ENCODE assay signal across 24 cellular contexts in genomic region chr2:135175177-135175576, GRCh38.
DNase-seq lines count a peak whose midpoint lies in the region; ATAC-seq, FAIRE-seq and TF ChIP-seq lines count a peak whose summit lies in the region.
"Had no signal": no experiment of that assay in that cellular context is flagged by ENCODE, and none has a peak within 500 bp of the region (broad histone marks: within the 10 kb centered on the region; RNA-seq: fewer than 3 reads in every experiment).

No MANE protein-coding gene starts in this region.

- peaks cover 0 to under 1% (median 0%) of the 10 kb centered on the region in 3 donors for H3K36me3 ChIP-seq in pancreas
- H3K36me3 ChIP-seq: neural progenitor cell had no signal

- TF ChIP-seq EP300 in Ishikawa (IDR thresholded peaks at IDR 0.05; ENCODE audit: borderline replicate concordance): no peak

- peak in 3 of 4 donors; percentile 65 to 67 (median 66) for ATAC-seq in pancreas
- no peak for ATAC-seq in activated T-cell treated with anti-CD3 and anti-CD28 coated beads, Interleukin-2, amount 50 U/mL, for 4 hours
- ATAC-seq: activated CD8-positive, alpha-beta T cell treated with anti-CD3 and anti-CD28 coated beads, Interleukin-2, amount 10 ng/mL, durations not matched to agents 7 days and 5 days; left colon had no signal

- H3K36me3 Mint-ChIP-seq in activated T-cell treated with anti-CD3 and anti-CD28 coated beads, Interleukin-2, amount 50 U/mL, for 4 hours (ENCODE audit: insufficient read depth): peaks cover 53% of the 10 kb centered on the region

- H3K9me3 Mint-ChIP-seq in activated T-cell treated with anti-CD3 and anti-CD28 coated beads, Interleukin-2, amount 50 U/mL, for 4 hours: peaks cover 8% of the 10 kb centered on the region

- H3K4me3 Mint-ChIP-seq in activated T-cell treated with anti-CD3 and anti-CD28 coated beads, Interleukin-2, amount 50 U/mL, for 4 hours: no peak overlapping the region
- H3K4me3 Mint-ChIP-seq: activated CD8-positive, alpha-beta T cell treated with anti-CD3 and anti-CD28 coated beads, Interleukin-2, amount 10 ng/mL, durations not matched to agents 7 days and 5 days; CD4-positive, CD25-positive, alpha-beta regulatory T cell; memory B cell; neural progenitor cell; stimulated activated naive CD8-positive, alpha-beta T cell treated with anti-CD3 and anti-CD28 coated beads, Interleukin-15, Interleukin-2, amounts not matched to agents 100 ng/mL and 50 ng/mL, for 24 hours had no signal

- no peaks in the 10 kb centered on the region for H3K27me3 ChIP-seq in pancreas
- H3K27me3 ChIP-seq: neural progenitor cell, sigmoid colon, thyroid gland had no signal

- 43 to 51% methylated on average over 3 of the region's 3 CpGs for WGBS in pancreas, 2 donors

- intact Hi-C loops in pancreas (cut with DNase I): no loop called here

- no peak for TF ChIP-seq RAD21 in Ishikawa (IDR thresholded peaks at IDR 0.05; ENCODE audit: low read depth)

- no peaks in the 10 kb centered on the region for H3K9me3 ChIP-seq in pancreas
- H3K9me3 ChIP-seq: sigmoid colon, thyroid gland had no signal

- peaks cover 0 to 5% (median 0%) of the 10 kb centered on the region in 3 donors for H3K4me1 ChIP-seq in pancreas
- H3K4me1 ChIP-seq: neural progenitor cell, sigmoid colon, thyroid gland had no signal

- peaks cover 2% of the 10 kb centered on the region for H3K4me1 Mint-ChIP-seq in activated T-cell treated with anti-CD3 and anti-CD28 coated beads, Interleukin-2, amount 50 U/mL, for 4 hours (ENCODE audit: low read depth)
- H3K4me1 Mint-ChIP-seq: neural progenitor cell had no signal

- no peak overlapping the region for H3K4me3 ChIP-seq in pancreas
- H3K4me3 ChIP-seq: neural progenitor cell, sigmoid colon, thyroid gland had no signal

- TF ChIP-seq CTCF in pancreas (IDR thresholded peaks at IDR 0.05): no peak

- no peaks in the 10 kb centered on the region for H3K27me3 Mint-ChIP-seq in activated T-cell treated with anti-CD3 and anti-CD28 coated beads, Interleukin-2, amount 50 U/mL, for 4 hours (ENCODE audit: low read depth)
- H3K27me3 Mint-ChIP-seq: CD4-positive, CD25-positive, alpha-beta regulatory T cell; memory B cell; stimulated activated naive CD8-positive, alpha-beta T cell treated with anti-CD3 and anti-CD28 coated beads, Interleukin-15, Interleukin-2, amounts not matched to agents 100 ng/mL and 50 ng/mL, for 24 hours had no signal

- H3K27ac ChIP-seq in pancreas: no peak overlapping the region
- H3K27ac ChIP-seq: KMS-11, neural progenitor cell, sigmoid colon, thyroid gland had no signal

- DNase-seq in NCI-H2081 treated with DMSO at 0.1 percent for 48 hours (lab: John Stamatoyannopoulos, UW) (peak; percentile 88), NCI-H510A treated with DMSO at 0.1 percent for 48 hours (lab: John Stamatoyannopoulos, UW) (peak; percentile 2), pancreas (peak in 4 of 6 donors; percentile 31 to 50 (median 42)), NCI-H1930 (lab: John Stamatoyannopoulos, UW) (no peak), A172 (ENCODE audit: low spot score) (no peak)
- DNase-seq in activated T-cell treated with anti-CD3 and anti-CD28 coated beads, Interleukin-2, amount 50 U/mL, for 4 hours: no peak
- DNase-seq: activated CD4-positive, CD25-positive, alpha-beta regulatory T cell treated with anti-CD3 and anti-CD28 coated beads, Interleukin-2, amount 50 U/mL, for 72 hours; activated CD8-positive, alpha-beta T cell treated with anti-CD3 and anti-CD28 coated beads, Interleukin-2, amount 10 ng/mL, durations not matched to agents 7 days and 5 days; activated gamma-delta T cell; CD4-positive, CD25-positive, alpha-beta regulatory T cell; DMS 273 treated with DMSO at 0.1 percent for 48 hours; effector memory CD4-positive, alpha-beta T cell; foreskin fibroblast; left colon; NCI-H2227 treated with DMSO at 0.1 percent for 48 hours; SHP77; sigmoid colon; thyroid gland had no signal

- no peak for FAIRE-seq in pancreas (lab: Jason Lieb, UNC)
- FAIRE-seq: G401.6 had no signal

TF ChIP-seq in Ishikawa, 13 proteins besides CTCF, POLR2A, EP300 and RAD21:
- TF ChIP-seq ZBTB7A (IDR thresholded peaks at IDR 0.05; ENCODE audit: low read depth) (no peak), TEAD4 (IDR thresholded peaks at IDR 0.05) (no peak), TCF12 (IDR thresholded peaks at IDR 0.05; ENCODE audit: low read depth) (0 out of 2 replicates have a peak, but pooled peaks have one; percentile 24), REST (IDR thresholded peaks at IDR 0.05; ENCODE audit: low read depth) (no peak), NFIC (IDR thresholded peaks at IDR 0.05) (peak; percentile 34; the same call in 1 of the 2 replicates), MAX (IDR thresholded peaks at IDR 0.05) (no peak), CEBPB (IDR thresholded peaks at IDR 0.05) (no peak), YY1 (IDR thresholded peaks at IDR 0.05; ENCODE audit: low read depth) (no peak), CREB1 (IDR thresholded peaks at IDR 0.05; ENCODE audit: low read depth) (no peak)
TF ChIP-seq in Ishikawa: peak in this region for 2.

Comparison
In these comparisons a context has a peak if more than half of its experiments do, and no peak if none do; other contexts are left out.
1. DNase-seq: peak in NCI-H2081 treated with DMSO at 0.1 percent for 48 hours (single experiment), NCI-H510A treated with DMSO at 0.1 percent for 48 hours (single experiment) and pancreas (4 of 6); none in activated T-cell treated with anti-CD3 and anti-CD28 coated beads, Interleukin-2, amount 50 U/mL, for 4 hours (single experiment), NCI-H1930 (0 of 2) and A172 (single experiment).
2. ATAC-seq: peak in pancreas (3 of 4); none in activated T-cell treated with anti-CD3 and anti-CD28 coated beads, Interleukin-2, amount 50 U/mL, for 4 hours (0 of 2).